18 cellular contexts compared by ENCODE assay signal in the genomic region with DNA sequence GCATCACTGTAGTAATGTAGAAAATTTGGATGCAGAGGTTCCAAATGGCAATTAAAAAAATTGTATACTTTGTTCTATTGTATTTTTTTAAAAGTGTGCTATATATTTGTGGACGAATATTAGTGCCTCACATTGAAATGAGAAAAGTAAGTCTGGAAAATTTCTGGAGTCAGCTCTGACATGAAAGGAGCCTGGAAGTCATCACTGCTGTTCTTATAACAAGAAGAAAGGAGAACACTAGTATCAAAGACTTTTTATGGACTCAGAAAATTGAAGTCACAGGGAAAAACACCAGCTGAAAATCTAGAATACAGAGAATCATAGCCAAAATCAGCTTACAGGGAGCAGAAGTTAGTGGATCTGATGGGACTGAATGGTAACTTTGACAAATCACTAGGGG.
"Had no signal": no experiment of that assay in that cellular context is flagged by ENCODE, and none has a peak within 500 bp of the region (broad histone marks: within the 10 kb centered on the region; RNA-seq: fewer than 3 reads in every experiment).

No MANE protein-coding gene starts in this region.

- H3K27me3 ChIP-seq: SJSA1 had no signal

- H3K4me3 ChIP-seq: SJSA1, SK-N-MC had no signal

- H3K4me1 ChIP-seq: SJSA1 had no signal

- H3K27ac ChIP-seq: SJSA1, SK-N-MC had no signal

- H3K36me3 ChIP-seq: SJSA1 had no signal

- DNase-seq: KBM-7, MV-4-11, NCI-H1048, NCI-H1105, NCI-H1417, NCI-H1436 treated with DMSO at 0.1 percent for 48 hours, NCI-H1694, NCI-H187 treated with DMSO at 0.1 percent for 48 hours, NCI-H2029 treated with DMSO at 0.1 percent for 48 hours, NCI-H2227 treated with DMSO at 0.1 percent for 48 hours, NCI-H524 treated with DMSO at 0.1 percent for 48 hours, NCI-H69, NCI-H774, Right ventricle myocardium superior, RPMI8226, SIG-M5 had no signal
